Comparison of ENCODE assay signal across 8 cellular contexts in the genomic region with DNA sequence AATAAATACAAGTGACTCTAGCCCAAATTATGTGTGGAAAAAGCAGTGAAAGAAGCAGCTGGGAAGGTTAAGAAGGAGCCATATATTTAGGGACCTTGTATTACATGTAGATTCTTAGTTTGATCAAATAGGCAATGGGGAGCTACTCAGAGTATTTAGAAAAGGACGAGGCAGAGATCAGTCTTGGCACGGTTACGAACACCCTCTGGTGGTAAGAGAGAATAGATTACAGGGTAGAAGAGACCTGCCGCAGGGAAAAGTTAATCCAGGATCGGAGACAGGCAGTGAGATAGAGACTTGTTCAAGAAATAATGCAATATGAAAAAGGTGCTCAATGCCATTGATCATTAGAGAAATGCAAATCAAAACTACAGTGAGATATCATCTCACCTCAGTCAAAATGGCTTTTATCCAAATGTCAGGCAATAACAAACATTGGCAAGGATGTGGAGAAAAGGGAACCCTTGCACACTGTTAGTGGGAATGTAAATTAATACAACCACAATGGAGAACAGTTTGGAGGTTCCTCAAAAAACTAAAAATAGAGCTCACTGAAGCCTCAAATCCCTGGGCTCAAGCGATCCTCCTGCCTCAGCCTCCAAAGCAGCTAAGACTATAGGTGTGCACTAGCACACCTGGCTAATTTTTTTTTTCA.
DNase-seq lines count a peak whose midpoint lies in the region; ATAC-seq and TF ChIP-seq lines count a peak whose summit lies in the region.

No MANE protein-coding gene starts in this region.

- peaks cover 17% of the 10 kb centered on the region for H3K36me3 Mint-ChIP-seq in nephron progenitor cell (ENCODE audit: low read depth)

- ATAC-seq in GM21825 (IDR thresholded peaks at IDR 0.05; ENCODE audit: unreplicated experiment), result no peak
- ATAC-seq in GM18909 (IDR thresholded peaks at IDR 0.05; ENCODE audit: poor library complexity, unreplicated experiment), result no peak

- no peak overlapping the region for H3K4me3 Mint-ChIP-seq in nephron progenitor cell

- no peak overlapping the region for H3K27ac Mint-ChIP-seq in nephron progenitor cell

- DNase-seq in ELR (ENCODE audit: low read depth) (peak; percentile 45), NCI-H69 (lab: John Stamatoyannopoulos, UW) (peak; percentile 35), epithelial cell of esophagus (ENCODE audit: low read depth) (peak; percentile 54), nephron progenitor cell (peak; percentile 8), SKM-1 (lab: John Stamatoyannopoulos, UW; ENCODE audit: unreplicated experiment) (no peak), AML-193 (lab: John Stamatoyannopoulos, UW) (no peak)

- H3K27me3 Mint-ChIP-seq in nephron progenitor cell (ENCODE audit: low read depth, poor library complexity), result no peaks in the 10 kb centered on the region

- no peaks in the 10 kb centered on the region for H3K4me1 Mint-ChIP-seq in nephron progenitor cell

- H3K9me3 Mint-ChIP-seq in nephron progenitor cell, result no peaks in the 10 kb centered on the region

- H3K4me3 ChIP-seq in epithelial cell of esophagus (ENCODE audit: low read length), result no peak overlapping the region

- TF ChIP-seq CTCF in epithelial cell of esophagus (IDR thresholded peaks at IDR 0.05; ENCODE audit: insufficient read depth, low read depth, low read length, missing control alignments) (peak; percentile 62), nephron progenitor cell (IDR thresholded peaks at IDR 0.05) (peak; percentile 41)

Comparison
In these comparisons a context has a peak if more than half of its experiments do, and no peak if none do; other contexts are left out.
1. DNase-seq: peak in ELR (single experiment), NCI-H69 (single experiment), epithelial cell of esophagus (single experiment) and nephron progenitor cell (single experiment); none in SKM-1 (single experiment) and AML-193 (0 of 2).